In genomic region chr10:130848855-130849254, GRCh38 we compare ENCODE assay signal across 35 cellular contexts.
"Had no signal": no experiment of that assay in that cellular context is flagged by ENCODE, and none has a peak within 500 bp of the region (broad histone marks: within the 10 kb centered on the region; RNA-seq: fewer than 3 reads in every experiment).

No MANE protein-coding gene starts in this region.

- H3K4me3 ChIP-seq: MG63 had no signal

- H3K27ac ChIP-seq: KMS-11 had no signal

- DNase-seq: Karpas-422, Kasumi-1, KG1, MG63, MM.1S, MV-4-11, NCI-H1048, NCI-H1092, NCI-H1092 treated with DMSO at 0.1 percent for 48 hours, NCI-H1105, NCI-H1105 treated with DMSO at 0.1 percent for 48 hours, NCI-H1417, NCI-H1417 treated with DMSO at 0.1 percent for 48 hours, NCI-H1436, NCI-H1436 treated with DMSO at 0.1 percent for 48 hours, NCI-H146, NCI-H1694, NCI-H1694 treated with DMSO at 0.1 percent for 48 hours, NCI-H187, NCI-H187 treated with DMSO at 0.1 percent for 48 hours, NCI-H1930, NCI-H2029, NCI-H2029 treated with DMSO at 0.1 percent for 48 hours, NCI-H2081, NCI-H2081 treated with DMSO at 0.1 percent for 48 hours, NCI-H2107, NCI-H2171, NCI-H2171 treated with DMSO at 0.1 percent for 48 hours, NCI-H2227 treated with DMSO at 0.1 percent for 48 hours, NCI-H226, NCI-H345, NCI-H446, NCI-H446 treated with DMSO at 0.1 percent for 48 hours, NCI-H510A had no signal

- H3K27me3 ChIP-seq: MG63 had no signal

- H3K36me3 ChIP-seq: MG63 had no signal
